In genomic region chr11:134139873-134140331, GRCh38 we compare ENCODE assay signal across 8 cellular contexts.
DNase-seq lines count a peak whose midpoint lies in the region; ATAC-seq and TF ChIP-seq lines count a peak whose summit lies in the region.

No MANE protein-coding gene starts in this region.

- H3K9me3 ChIP-seq in RWPE2 (ENCODE audit: severe bottlenecking), result no peaks in the 10 kb centered on the region

- no peak overlapping the region for H3K4me3 ChIP-seq in RWPE2 (ENCODE audit: severe bottlenecking)
- no peak overlapping the region for H3K4me3 ChIP-seq in astrocyte of the spinal cord (ENCODE audit: low read depth, low read length)

- TF ChIP-seq CTCF in RWPE2 (IDR thresholded peaks at IDR 0.05; ENCODE audit: poor library complexity, severe bottlenecking), result peak; percentile 84
- TF ChIP-seq CTCF in astrocyte of the spinal cord (IDR thresholded peaks at IDR 0.05; ENCODE audit: low read depth, low read length), result peak; percentile 83

- ATAC-seq in GM18867 (IDR thresholded peaks at IDR 0.05; ENCODE audit: unreplicated experiment), result peak; percentile 67
- peak; percentile 79 for ATAC-seq in RWPE2 (ENCODE audit: low read depth)
- no peak for ATAC-seq in GM19035 (IDR thresholded peaks at IDR 0.05; ENCODE audit: unreplicated experiment)

- DNase-seq in C1 segment of cervical spinal cord (lab: John Stamatoyannopoulos, UW) (peak in 11 of 14 donors; percentile 32 to 74 (median 58)), Kasumi-1 (lab: John Stamatoyannopoulos, UW) (peak; percentile 71 to 78), RWPE2 (ENCODE audit: low spot score) (no peak), astrocyte of the spinal cord (ENCODE audit: low read depth, low spot score) (peak; percentile 82), hypothalamus (lab: John Stamatoyannopoulos, UW) (peak in 38 of 51 donors; percentile 17 to 88 (median 62)), retina (peak; percentile 79)

- H3K27ac ChIP-seq in RWPE2 (ENCODE audit: poor library complexity, severe bottlenecking), result no peak overlapping the region

- no peaks in the 10 kb centered on the region for H3K4me1 ChIP-seq in RWPE2 (ENCODE audit: insufficient read depth, poor library complexity, severe bottlenecking)

- peaks cover under 1% of the 10 kb centered on the region for H3K27me3 ChIP-seq in RWPE2 (ENCODE audit: insufficient read depth, poor library complexity, severe bottlenecking)

- H3K36me3 ChIP-seq in RWPE2 (ENCODE audit: low read depth), result no peaks in the 10 kb centered on the region

- in situ Hi-C loops in astrocyte of the spinal cord (cut with HindIII; ENCODE audit: low sequenced_read_pairs), result no loop called here
